11 cellular contexts compared by ENCODE assay signal in the genomic region with DNA sequence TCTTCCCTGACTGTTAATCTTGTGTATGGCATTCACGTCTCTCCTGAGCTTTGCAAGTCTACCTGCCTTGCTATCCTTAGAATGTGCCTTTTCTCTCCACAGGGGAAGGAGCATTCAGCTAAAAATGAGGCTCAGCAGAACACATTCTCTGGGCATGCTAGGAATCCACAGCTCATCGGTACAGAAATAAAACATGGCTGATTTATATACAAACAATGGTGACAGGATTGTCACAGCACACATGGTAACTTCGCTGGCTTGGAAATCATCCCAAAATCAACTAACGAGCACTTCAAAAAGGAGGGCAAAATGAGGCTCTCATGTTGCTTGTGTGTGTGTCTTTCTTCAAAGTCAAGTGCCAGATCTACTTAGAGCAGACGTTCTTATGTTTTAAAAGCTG.
"Had no signal": no experiment of that assay in that cellular context is flagged by ENCODE, and none has a peak within 500 bp of the region (broad histone marks: within the 10 kb centered on the region; RNA-seq: fewer than 3 reads in every experiment).

No MANE protein-coding gene starts in this region.

- H3K27ac ChIP-seq: ovary, upper lobe of right lung had no signal

- H3K4me3 ChIP-seq: ovary, upper lobe of right lung had no signal

- H3K4me1 ChIP-seq: upper lobe of right lung had no signal

- H3K9me3 ChIP-seq: ovary, upper lobe of right lung had no signal

- DNase-seq: activated CD4-positive, alpha-beta memory T cell treated with anti-CD3 and anti-CD28 coated beads for 36 hours; activated effector memory CD4-positive, alpha-beta T cell treated with anti-CD3 and anti-CD28 coated beads, Interleukin-2, amount 50 U/mL, for 16 hours; activated T-cell treated with anti-CD3 and anti-CD28 coated beads, Interleukin-2, amount 50 U/mL, for 4 hours; amniotic stem cell; cerebellar nuclear complex; dermis blood vessel endothelial cell; hippocampal formation; ovary; stimulated activated CD4-positive, alpha-beta T cell treated with anti-CD3 and anti-CD28 coated beads, Interleukin-4, amount 100 ng/mL, for 24 hours; upper lobe of right lung had no signal

- H3K27me3 ChIP-seq: ovary, upper lobe of right lung had no signal

- H3K36me3 ChIP-seq: ovary, upper lobe of right lung had no signal

- ATAC-seq: activated naive CD4-positive, alpha-beta T cell treated with anti-CD3 and anti-CD28 coated beads, Interleukin-2, amount 50 U/mL, for 72 hours; activated T-cell treated with anti-CD3 and anti-CD28 coated beads, Interleukin-2, amount 50 U/mL, for 4 hours; upper lobe of right lung had no signal
